10 cellular contexts compared by ENCODE assay signal in genomic region chr15:40239671-40240618, GRCh38. TPM values are rescaled to one million over a fixed set of nuclear protein-coding genes. Genes with fewer than 3 reads are reported as not detected.
DNase-seq lines count a peak whose midpoint lies in the region; ATAC-seq and TF ChIP-seq lines count a peak whose summit lies in the region.
"Had no signal": no experiment of that assay in that cellular context is flagged by ENCODE, and none has a peak within 500 bp of the region (broad histone marks: within the 10 kb centered on the region; RNA-seq: fewer than 3 reads in every experiment).

No MANE protein-coding gene starts in this region.

- peak overlapping the region in 2 of 3 donors; percentile 48 to 60 for H3K4me3 ChIP-seq in breast epithelium
- no peak overlapping the region for H3K4me3 ChIP-seq in lung
- peak overlapping the region; percentile 29 to 41 for H3K4me3 ChIP-seq in vagina

- H3K27me3 ChIP-seq in breast epithelium (no peaks in the 10 kb centered on the region), lung (ENCODE audit: control insufficient read depth, insufficient read depth) (no peaks in the 10 kb centered on the region), vagina (no peaks in the 10 kb centered on the region)

- intact Hi-C loops in Right ventricle myocardium inferior (cut with DNase I) = no loop called here
- intact Hi-C loops in cardiac septum (cut with DNase I) = no loop called here
- intact Hi-C loops in breast epithelium (cut with DNase I; ENCODE audit: low total_unique reads) = loop anchor here (5.0 kb wide), 1 partner anchor 32 kb away; no protein-coding TSS in a partner anchor
- intact Hi-C loops in vagina (cut with DNase I) = no loop called here

- peak overlapping the region; percentile 82 to 88 for H3K27ac ChIP-seq in breast epithelium
- no peak overlapping the region for H3K27ac ChIP-seq in lung (ENCODE audit: low read depth in 1 of 2, low read length in 1 of 2)
- H3K27ac ChIP-seq in vagina = peak overlapping the region; percentile 52

- H3K9me3 ChIP-seq in breast epithelium (no peaks in the 10 kb centered on the region), lung (ENCODE audit: control insufficient read depth in 2 of 2, insufficient read depth in 1 of 2, low read length in 1 of 2) (peaks cover 0 to 2% of the 10 kb centered on the region in 2 donors), vagina (no peaks in the 10 kb centered on the region)

- DNase-seq in Right ventricle myocardium inferior (ENCODE audit: missing footprints) (peak; percentile 43), cardiac septum (ENCODE audit: low spot score) (no peak), breast epithelium (ENCODE audit: low spot score in 2 of 2) (peak in 1 of 2 donors; percentile 38), lung (ENCODE audit: low spot score) (no peak), vagina (ENCODE audit: extremely low spot score in 2 of 2) (peak; percentile 85 to 94), Kasumi-1 (lab: John Stamatoyannopoulos, UW) (no peak), NCI-H1694 treated with DMSO at 0.1 percent for 48 hours (lab: John Stamatoyannopoulos, UW) (no peak)
- DNase-seq: AML-193, SIG-M5 had no signal

- H3K36me3 ChIP-seq in breast epithelium (no peaks in the 10 kb centered on the region), lung (ENCODE audit: control insufficient read depth in 2 of 2, insufficient read depth in 2 of 2, low read length in 2 of 2) (no peaks in the 10 kb centered on the region), vagina (no peaks in the 10 kb centered on the region)

- H3K4me1 ChIP-seq in breast epithelium (peaks cover 4 to 16% of the 10 kb centered on the region in 2 donors), lung (ENCODE audit: control insufficient read depth in 2 of 2, insufficient read depth in 2 of 2, low read length in 2 of 2) (peaks cover 0 to 2% of the 10 kb centered on the region in 2 donors), vagina (peaks cover 26% of the 10 kb centered on the region)

- ATAC-seq in Right ventricle myocardium inferior = no peak
- peak; percentile 9 for ATAC-seq in lung (ENCODE audit: insufficient read depth, low FRiP score)
- ATAC-seq in HG02678 (IDR thresholded peaks at IDR 0.05; ENCODE audit: unreplicated experiment) = no peak

- no peak for TF ChIP-seq POLR2A in breast epithelium (IDR thresholded peaks at IDR 0.05)
- no peak for TF ChIP-seq POLR2A in vagina (IDR thresholded peaks at IDR 0.05)

- WGBS in lung, 2 donors = 81 to 90% methylated on average over 20 of the region's 20 CpGs

- no peak for TF ChIP-seq CTCF in breast epithelium (IDR thresholded peaks at IDR 0.05)
- TF ChIP-seq CTCF in lung (IDR thresholded peaks at IDR 0.05; ENCODE audit: control extremely low read depth, extremely low read depth) = no peak
- TF ChIP-seq CTCF in vagina (IDR thresholded peaks at IDR 0.05) = no peak

RNA-seq across cellular contexts. Expression of gene PAK6, which starts 1.1 kb away (rescaled TPM):
- total RNA-seq in Right ventricle myocardium inferior (10.1 TPM), cardiac septum (2.6 TPM), breast epithelium (10 to 100 TPM in 1 of 3 donors, 1 to 10 TPM in 1, under 1 TPM in 1; 0.80 to 11.0 (median 9.5) TPM), lung (10 to 100 TPM in 1 of 2 donors, 1 to 10 TPM in 1; 8.4 to 10.4 TPM), vagina (19.9 TPM)
- polyA plus RNA-seq in lung = 1 to 10 TPM; 5.8 to 6.1 TPM

RNA-seq across cellular contexts. Expression of gene ANKRD63, which starts 42.9 kb away (rescaled TPM):
- total RNA-seq in Right ventricle myocardium inferior (0.92 TPM), cardiac septum (not detected), breast epithelium (not detected), lung (not detected), vagina (not detected)
- not detected for polyA plus RNA-seq in lung

Comparison
In these comparisons a context has a peak if more than half of its experiments do, and no peak if none do; other contexts are left out.
1. DNase-seq: peak in Right ventricle myocardium inferior (single experiment) and vagina (2 of 2); none in cardiac septum (single experiment), lung (single experiment), Kasumi-1 (0 of 2) and NCI-H1694 treated with DMSO at 0.1 percent for 48 hours (single experiment).
2. H3K27ac ChIP-seq: peak in breast epithelium (2 of 2) and vagina (single experiment); none in lung (0 of 2).